Comparison of ENCODE assay signal across 9 cellular contexts in the genomic region with DNA sequence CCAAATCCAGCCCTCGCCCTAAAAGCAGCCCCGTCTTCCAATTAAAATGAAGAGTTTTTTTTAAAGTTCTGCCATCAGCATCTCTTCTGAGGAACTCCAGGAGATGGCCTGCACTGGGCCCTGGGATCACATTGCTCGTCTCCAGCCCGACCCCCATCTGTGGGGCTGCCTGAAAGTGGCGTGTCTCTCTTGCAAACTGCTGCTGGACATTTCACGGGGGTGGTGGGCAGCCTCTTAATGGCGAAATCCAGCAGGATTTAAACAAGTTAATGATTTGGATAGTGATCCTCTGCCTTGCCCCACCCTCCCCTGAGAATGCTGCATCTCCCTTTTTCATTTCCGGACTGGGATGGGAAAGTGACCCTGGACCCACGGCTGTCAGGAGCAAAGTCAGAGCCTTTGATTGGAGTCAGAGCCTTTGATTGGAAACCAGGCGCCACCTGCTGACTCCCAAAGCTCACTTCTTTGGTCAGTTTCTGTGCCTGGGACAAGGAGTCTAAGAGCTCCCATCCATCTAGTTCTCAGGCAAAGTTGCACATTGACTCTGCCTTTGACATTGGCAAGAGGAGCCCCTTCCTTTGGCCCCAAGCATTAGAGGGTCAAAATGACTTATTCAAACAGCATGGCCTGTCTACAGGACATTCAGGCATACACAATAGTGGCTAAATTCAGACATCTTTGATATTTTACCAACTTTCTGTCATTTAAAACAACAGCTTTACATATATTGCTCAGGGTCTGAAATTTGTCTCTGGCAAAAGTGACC.
DNase-seq lines count a peak whose midpoint lies in the region; ATAC-seq and TF ChIP-seq lines count a peak whose summit lies in the region.
"Had no signal": no experiment of that assay in that cellular context is flagged by ENCODE, and none has a peak within 500 bp of the region (broad histone marks: within the 10 kb centered on the region; RNA-seq: fewer than 3 reads in every experiment).

No MANE protein-coding gene starts in this region.

- no peak overlapping the region for H3K4me3 Mint-ChIP-seq in endodermal cell
- H3K4me3 Mint-ChIP-seq: activated B cell treated with CpG ODN at 0.5 μM for 24 hours had no signal

- no peak overlapping the region for H2BK15ac ChIP-seq in mesendoderm (replicated peaks; ENCODE audit: low read depth)

- H3K23ac ChIP-seq in mesendoderm (ENCODE audit: low read length) = no peak overlapping the region

- no peak overlapping the region for H3K56ac ChIP-seq in mesendoderm (ENCODE audit: low read length)

- no peaks in the 10 kb centered on the region for H3K27me3 ChIP-seq in endodermal cell (ENCODE audit: control insufficient read depth, insufficient read depth, low read length, poor library complexity, severe bottlenecking)
- no peaks in the 10 kb centered on the region for H3K27me3 ChIP-seq in mesendoderm (ENCODE audit: insufficient read depth, low read length, poor library complexity)

- no peak overlapping the region for H4K5ac ChIP-seq in mesendoderm (ENCODE audit: low read length)

- no peaks in the 10 kb centered on the region for H3K9me3 Mint-ChIP-seq in endodermal cell
- H3K9me3 Mint-ChIP-seq: activated B cell treated with CpG ODN at 0.5 μM for 24 hours had no signal

- H3K79me1 ChIP-seq in mesendoderm (ENCODE audit: low read length) = no peaks in the 10 kb centered on the region

- no peaks in the 10 kb centered on the region for H3K4me1 ChIP-seq in endodermal cell (ENCODE audit: control insufficient read depth, insufficient read depth, low read length)
- H3K4me1 ChIP-seq in mesendoderm (ENCODE audit: control insufficient read depth, low read depth, low read length) = no peaks in the 10 kb centered on the region

- no peak overlapping the region for H3K4me3 ChIP-seq in endodermal cell (ENCODE audit: low read length)
- no peak overlapping the region for H3K4me3 ChIP-seq in mesendoderm (ENCODE audit: low read length)

- H3K18ac ChIP-seq in mesendoderm (ENCODE audit: low read length) = no peak overlapping the region

- no peak overlapping the region for H3K27ac Mint-ChIP-seq in endodermal cell
- H3K27ac Mint-ChIP-seq: activated B cell treated with CpG ODN at 0.5 μM for 24 hours had no signal

- H3K9me3 ChIP-seq in endodermal cell (ENCODE audit: control insufficient read depth, low read length) = no peaks in the 10 kb centered on the region

- no peak overlapping the region for H4K8ac ChIP-seq in mesendoderm (ENCODE audit: low read depth, low read length)

- 53 to 73% methylated on average over 7 to 10 of the region's 10 CpGs for WGBS in endodermal cell (ENCODE audit: insufficient coverage in 1 of 2, insufficient read length in 1 of 2), 2 experiments
- WGBS in mesendoderm (ENCODE audit: extremely low coverage, insufficient coverage, low lambda C conversion rate) = no CpG with 5 or more reads among the region's 10 CpGs

- H3K27ac ChIP-seq in endodermal cell (ENCODE audit: low read depth, low read length) (no peak overlapping the region), mesendoderm (ENCODE audit: low read depth, low read length) (no peak overlapping the region)

- H3K4ac ChIP-seq in mesendoderm (ENCODE audit: low read depth, low read length) = peak overlapping the region; percentile 40

- no peaks in the 10 kb centered on the region for H3K36me3 ChIP-seq in endodermal cell (ENCODE audit: control insufficient read depth, insufficient read depth, low read length)
- H3K36me3 ChIP-seq in mesendoderm (ENCODE audit: control insufficient read depth, insufficient read depth, low read length) = no peaks in the 10 kb centered on the region

- H2BK5ac ChIP-seq in mesendoderm (ENCODE audit: low read length) = no peak overlapping the region

- H3K79me2 ChIP-seq in mesendoderm (ENCODE audit: control insufficient read depth, insufficient read depth, low read length) = no peaks in the 10 kb centered on the region

- peaks cover 4% of the 10 kb centered on the region for H3K4me1 Mint-ChIP-seq in endodermal cell
- H3K4me1 Mint-ChIP-seq: activated B cell treated with CpG ODN at 0.5 μM for 24 hours had no signal

- no peak overlapping the region for H2AK5ac ChIP-seq in mesendoderm (ENCODE audit: low read length)

- DNase-seq in DMS153 treated with DMSO at 0.1 percent for 48 hours (lab: John Stamatoyannopoulos, UW; ENCODE audit: unreplicated experiment) (peak; percentile 54), HT-29 (ENCODE audit: low spot score) (peak; percentile 83), OCI-M1 (lab: John Stamatoyannopoulos, UW) (peak; percentile 39), endodermal cell (peak; percentile 89), mesendoderm (peak; percentile 83)
- DNase-seq in central memory CD4-positive, alpha-beta T cell = no peak
- DNase-seq in activated CD4-positive, CD25-positive, alpha-beta regulatory T cell (lab: John Stamatoyannopoulos, UW) = no peak
- DNase-seq: activated B cell treated with CpG ODN at 0.5 μM for 24 hours had no signal

- H3K9ac ChIP-seq in endodermal cell (ENCODE audit: extremely low read depth, low read length, poor library complexity, severe bottlenecking) (no peak overlapping the region), mesendoderm (ENCODE audit: low read length) (no peak overlapping the region)

- H2BK120ac ChIP-seq in mesendoderm (ENCODE audit: low read depth, low read length) = no peak overlapping the region

- H3K27me3 Mint-ChIP-seq in endodermal cell (ENCODE audit: insufficient read depth) = no peaks in the 10 kb centered on the region

- no peak overlapping the region for H3K4me2 ChIP-seq in mesendoderm (ENCODE audit: low read length)

- ATAC-seq in HG03571 (IDR thresholded peaks at IDR 0.05; ENCODE audit: unreplicated experiment) = no peak

- H3K36me3 Mint-ChIP-seq in endodermal cell (ENCODE audit: low read depth) = no peaks in the 10 kb centered on the region

- TF ChIP-seq CTCF in endodermal cell (conservative IDR thresholded peaks at IDR 0.05) = peak; percentile 80

Comparison
In these comparisons a context has a peak if more than half of its experiments do, and no peak if none do; other contexts are left out.
1. DNase-seq: peak in DMS153 treated with DMSO at 0.1 percent for 48 hours (single experiment), HT-29 (single experiment), OCI-M1 (single experiment), endodermal cell (single experiment) and mesendoderm (single experiment); none in central memory CD4-positive, alpha-beta T cell (single experiment) and activated CD4-positive, CD25-positive, alpha-beta regulatory T cell (0 of 4).